15 cellular contexts compared by ENCODE assay signal in the genomic region with DNA sequence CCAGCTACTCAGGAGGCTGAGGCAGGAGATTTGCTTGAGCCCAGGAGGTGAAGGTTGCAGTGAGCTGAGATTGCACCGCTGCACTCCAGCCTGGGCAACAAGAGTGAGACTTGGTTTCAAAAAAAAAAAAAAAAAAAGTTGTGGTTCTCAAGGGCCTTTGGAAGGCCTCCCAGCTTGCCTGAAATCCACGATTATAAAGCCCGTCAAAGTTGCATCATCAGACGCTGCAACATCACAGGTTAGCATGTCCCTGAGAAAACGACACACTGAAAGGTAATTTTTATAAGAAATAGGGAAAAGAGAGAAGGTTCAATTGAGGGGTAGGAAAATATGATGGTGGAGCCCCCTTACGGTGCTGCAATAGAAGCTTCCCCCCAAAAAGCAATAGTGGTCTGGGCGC. TPM values are rescaled to one million over a fixed set of nuclear protein-coding genes. Genes with fewer than 3 reads are reported as not detected.
DNase-seq lines count a peak whose midpoint lies in the region; ATAC-seq and TF ChIP-seq lines count a peak whose summit lies in the region.
"Had no signal": no experiment of that assay in that cellular context is flagged by ENCODE, and none has a peak within 500 bp of the region (broad histone marks: within the 10 kb centered on the region; RNA-seq: fewer than 3 reads in every experiment).

No MANE protein-coding gene starts in this region.

- H3K36me3 Mint-ChIP-seq in HFFc6 (ENCODE audit: low read depth) = no peaks in the 10 kb centered on the region
- H3K36me3 Mint-ChIP-seq in central memory CD8-positive, alpha-beta T cell (ENCODE audit: insufficient read depth) = peaks cover 1% of the 10 kb centered on the region
- H3K36me3 Mint-ChIP-seq: CD8-positive, alpha-beta memory T cell had no signal

- H3K4me3 Mint-ChIP-seq in HFFc6 = no peak overlapping the region
- H3K4me3 Mint-ChIP-seq in central memory CD8-positive, alpha-beta T cell = no peak overlapping the region
- H3K4me3 Mint-ChIP-seq: B cell had no signal

- peaks cover 4% of the 10 kb centered on the region; the same call in 1 of the 2 replicates for H3K4me1 Mint-ChIP-seq in HFFc6 (ENCODE audit: low read depth)
- no peaks in the 10 kb centered on the region for H3K4me1 Mint-ChIP-seq in central memory CD8-positive, alpha-beta T cell

- 0 out of 2 replicates have a peak, but pooled peaks have one; percentile 8 for TF ChIP-seq CTCF in HFFc6 (IDR thresholded peaks at IDR 0.05)

- H3K27me3 Mint-ChIP-seq in HFFc6 (ENCODE audit: insufficient read depth) = peaks cover 8% of the 10 kb centered on the region
- H3K27me3 Mint-ChIP-seq in central memory CD8-positive, alpha-beta T cell = no peaks in the 10 kb centered on the region
- H3K27me3 Mint-ChIP-seq: CD8-positive, alpha-beta memory T cell had no signal

- DNase-seq in HFFc6 = no peak
- DNase-seq in central memory CD8-positive, alpha-beta T cell (ENCODE audit: low spot score in 2 of 2) = no peak
- DNase-seq: CD8-positive, alpha-beta memory T cell; COR-L47; DMS 273 treated with DMSO at 0.1 percent for 48 hours; DMS53; DND-41; EL had no signal

- no peak overlapping the region for H3K27ac Mint-ChIP-seq in HFFc6
- peak overlapping the region; percentile 53 for H3K27ac Mint-ChIP-seq in central memory CD8-positive, alpha-beta T cell (ENCODE audit: low read depth)
- H3K27ac Mint-ChIP-seq: B cell had no signal

- no peak for ATAC-seq in central memory CD8-positive, alpha-beta T cell (replicated peaks; ENCODE audit: extremely low read depth, poor library complexity, severe bottlenecking)
- no peak for ATAC-seq in GM19397 (IDR thresholded peaks at IDR 0.05; ENCODE audit: unreplicated experiment)

- no peaks in the 10 kb centered on the region for H3K9me3 Mint-ChIP-seq in HFFc6
- H3K9me3 Mint-ChIP-seq in central memory CD8-positive, alpha-beta T cell = no peaks in the 10 kb centered on the region

RNA-seq across cellular contexts. Expression of a gene that starts 4.6 kb away (rescaled TPM):
- total RNA-seq in HFFc6 (2021; fragmentation: NEBNext Ultra II Directional; extraction: Animal tissue kit (Norgen Biotek cat#: 25700)) = not detected
- total RNA-seq: A172; B cell; CD8-positive, alpha-beta memory T cell; G401; GM12878; H4; HT-29 had no signal

RNA-seq across cellular contexts. Expression of a gene that starts 17.5 kb away (rescaled TPM):
- under 1 TPM in 4 of 6 experiments, not detected in 2; 0.23 to 0.76 (median 0.53) TPM for total RNA-seq in HFFc6 (2021; fragmentation: NEBNext Ultra II Directional; extraction: Animal tissue kit (Norgen Biotek cat#: 25700))
- total RNA-seq: B cell had no signal

RNA-seq across cellular contexts. Expression of a gene that starts 33.2 kb away (rescaled TPM):
- total RNA-seq in HFFc6 (2021; fragmentation: NEBNext Ultra II Directional; extraction: Animal tissue kit (Norgen Biotek cat#: 25700)) = not detected
- total RNA-seq: A172; B cell; CD8-positive, alpha-beta memory T cell; G401; GM12878; H4; HT-29 had no signal

RNA-seq across cellular contexts. Expression of a gene that starts 38.4 kb away (rescaled TPM):
- total RNA-seq in HFFc6 (2021; fragmentation: NEBNext Ultra II Directional; extraction: Animal tissue kit (Norgen Biotek cat#: 25700)) = not detected
- total RNA-seq: A172; B cell; CD8-positive, alpha-beta memory T cell; G401; GM12878; H4 had no signal

RNA-seq across cellular contexts. Expression of a gene that starts 53.3 kb away (rescaled TPM):
- total RNA-seq in HFFc6 (2021; fragmentation: NEBNext Ultra II Directional; extraction: Animal tissue kit (Norgen Biotek cat#: 25700)) = not detected
- total RNA-seq: A172; B cell; CD8-positive, alpha-beta memory T cell; G401; GM12878; H4 had no signal
